In the genomic region with DNA sequence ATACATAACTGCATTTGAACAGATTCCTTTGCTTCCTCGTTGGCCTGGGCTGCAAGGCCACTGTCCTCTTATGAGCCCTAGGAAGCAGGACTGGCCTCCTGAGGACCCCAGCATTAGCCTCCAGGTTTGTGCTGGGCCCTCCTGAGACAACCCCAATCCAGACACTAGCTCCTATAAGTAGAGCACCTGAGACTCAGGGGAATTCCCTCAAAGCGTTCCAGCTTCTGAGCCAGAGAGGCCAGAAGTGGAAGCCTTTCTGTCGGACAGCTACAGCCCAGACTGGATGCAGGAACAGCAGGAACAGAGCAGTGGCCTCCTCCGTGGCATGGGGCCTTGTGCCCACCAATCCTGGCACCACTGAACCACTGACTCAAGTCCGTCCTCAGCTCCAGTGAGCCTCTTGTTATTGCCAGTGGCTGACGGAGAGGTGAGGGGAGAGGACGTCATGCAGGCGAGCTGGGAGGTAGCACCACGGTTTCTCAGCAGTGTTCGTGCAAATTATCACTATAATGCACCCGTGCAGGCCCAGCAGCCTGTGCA, we compare ENCODE assay signal across 30 cellular contexts.
DNase-seq lines count a peak whose midpoint lies in the region; ATAC-seq and TF ChIP-seq lines count a peak whose summit lies in the region.
"Had no signal": no experiment of that assay in that cellular context is flagged by ENCODE, and none has a peak within 500 bp of the region (broad histone marks: within the 10 kb centered on the region; RNA-seq: fewer than 3 reads in every experiment).

No MANE protein-coding gene starts in this region.

- no TSS peak for BruUV-seq in PC-3 (replicated peaks; lab: Mats Ljungman, UMichigan)

- H2AFZ ChIP-seq in PC-3 (ENCODE audit: low read length): no peak overlapping the region

- peaks cover 6% of the 10 kb centered on the region for H3F3A ChIP-seq in PC-3 (ENCODE audit: low read length, unreplicated experiment)

- CTCF ChIA-PET in PC-3 (lab: Charles Lee): no interaction called here
- CTCF ChIA-PET in CD8-positive, alpha-beta memory T cell (lab: Charles Lee): no interaction called here

- intact Hi-C loops in PC-3 (cut with micrococcal nuclease): no loop called here

- H3K9me3 ChIP-seq in PC-3 (ENCODE audit: low read length) (no peaks in the 10 kb centered on the region), esophagus (ENCODE audit: control insufficient read depth in 2 of 2, insufficient read depth in 1 of 2, low read depth in 1 of 2, low read length in 1 of 2) (peaks cover 0 to 2% of the 10 kb centered on the region in 2 donors), stomach smooth muscle (ENCODE audit: control insufficient read depth in 2 of 2, low read length in 2 of 2) (no peaks in the 10 kb centered on the region)
- H3K9me3 ChIP-seq in CD8-positive, alpha-beta memory T cell (ENCODE audit: low read length): no peaks in the 10 kb centered on the region
- H3K9me3 ChIP-seq: ascending aorta, BE2C, heart left ventricle, upper lobe of left lung had no signal

- H3K27me3 ChIP-seq in PC-3 (ENCODE audit: low read length) (no peaks in the 10 kb centered on the region), esophagus (ENCODE audit: control insufficient read depth in 1 of 2, insufficient read depth in 2 of 2, low read length in 2 of 2) (no peaks in the 10 kb centered on the region), stomach smooth muscle (ENCODE audit: control insufficient read depth in 1 of 2, insufficient read depth in 2 of 2, low read length in 2 of 2) (no peaks in the 10 kb centered on the region)
- no peaks in the 10 kb centered on the region for H3K27me3 ChIP-seq in CD8-positive, alpha-beta memory T cell (ENCODE audit: insufficient read depth, low read length, poor library complexity, severe bottlenecking)
- H3K27me3 ChIP-seq: ascending aorta, BE2C, cardiac muscle cell, heart left ventricle, upper lobe of left lung had no signal

- H3K4me3 Mint-ChIP-seq in glutamatergic neuron (ENCODE audit: unreplicated experiment): no peak overlapping the region
- H3K4me3 Mint-ChIP-seq in CD8-positive, alpha-beta memory T cell: no peak overlapping the region
- H3K4me3 Mint-ChIP-seq: activated naive CD8-positive, alpha-beta T cell treated with anti-CD3 and anti-CD28 coated beads, Interleukin-2, amount 10 ng/mL, durations not matched to agents 7 days and 5 days; effector memory CD8-positive, alpha-beta T cell; HFFc6; naive thymus-derived CD4-positive, alpha-beta T cell had no signal

- H3K9me2 ChIP-seq in PC-3 (replicated peaks; ENCODE audit: low read length): no peaks in the 10 kb centered on the region

- ATAC-seq in PC-3 (no peak), GM18907 (IDR thresholded peaks at IDR 0.05; ENCODE audit: unreplicated experiment) (no peak)
- ATAC-seq: effector memory CD8-positive, alpha-beta T cell; GM12878; naive thymus-derived CD4-positive, alpha-beta T cell; Right ventricle myocardium inferior had no signal

- H3K27me3 Mint-ChIP-seq in glutamatergic neuron (ENCODE audit: unreplicated experiment): peaks cover 5% of the 10 kb centered on the region
- peaks cover 4 to 13% of the 10 kb centered on the region in 2 donors for H3K27me3 Mint-ChIP-seq in CD8-positive, alpha-beta memory T cell
- H3K27me3 Mint-ChIP-seq: activated naive CD8-positive, alpha-beta T cell treated with anti-CD3 and anti-CD28 coated beads, Interleukin-2, amount 10 ng/mL, durations not matched to agents 7 days and 5 days; naive thymus-derived CD4-positive, alpha-beta T cell had no signal

- H3K9ac ChIP-seq in PC-3 (ENCODE audit: low read length): peak overlapping the region; percentile 35
- H3K9ac ChIP-seq in stomach smooth muscle (ENCODE audit: low read length in 2 of 2): no peak overlapping the region

- POLR2A ChIA-PET in PC-3 (lab: Charles Lee; ENCODE audit: unreplicated experiment): no interaction called here
- POLR2A ChIA-PET in CD8-positive, alpha-beta memory T cell (lab: Charles Lee): no interaction called here

- WGBS in esophagus, 2 donors: 78 to 80% methylated on average over 11 of the region's 11 CpGs

- no peak overlapping the region for H3K27ac Mint-ChIP-seq in glutamatergic neuron (ENCODE audit: unreplicated experiment)
- H3K27ac Mint-ChIP-seq in CD8-positive, alpha-beta memory T cell: no peak overlapping the region
- H3K27ac Mint-ChIP-seq: activated naive CD8-positive, alpha-beta T cell treated with anti-CD3 and anti-CD28 coated beads, Interleukin-2, amount 10 ng/mL, durations not matched to agents 7 days and 5 days; effector memory CD8-positive, alpha-beta T cell; HFFc6; naive thymus-derived CD4-positive, alpha-beta T cell; progenitor cell of endocrine pancreas had no signal

- H3K79me2 ChIP-seq in PC-3 (ENCODE audit: low read length): peaks cover 64% of the 10 kb centered on the region

- peaks cover 59% of the 10 kb centered on the region for H3K4me1 ChIP-seq in PC-3 (ENCODE audit: insufficient read depth, low read length)
- H3K4me1 ChIP-seq in esophagus (ENCODE audit: control insufficient read depth in 2 of 2, insufficient read depth in 2 of 2, low read length in 1 of 2): peaks cover 6 to 30% of the 10 kb centered on the region in 2 donors
- peaks cover 35% of the 10 kb centered on the region for H3K4me1 ChIP-seq in stomach smooth muscle (ENCODE audit: control insufficient read depth, insufficient read depth, low read length)
- H3K4me1 ChIP-seq in CD8-positive, alpha-beta memory T cell (ENCODE audit: insufficient read depth, low read length): no peaks in the 10 kb centered on the region
- H3K4me1 ChIP-seq: ascending aorta, BE2C had no signal

- H3K4me2 ChIP-seq in PC-3 (ENCODE audit: low read length): peak overlapping the region; percentile 42

- no peaks in the 10 kb centered on the region for H4K20me1 ChIP-seq in PC-3 (ENCODE audit: low read length)

- no peaks in the 10 kb centered on the region for H3K4me1 Mint-ChIP-seq in glutamatergic neuron (ENCODE audit: low read depth, unreplicated experiment)
- H3K4me1 Mint-ChIP-seq in CD8-positive, alpha-beta memory T cell: no peaks in the 10 kb centered on the region

- H3K36me3 ChIP-seq in PC-3 (ENCODE audit: low read depth, low read length) (peaks cover 11% of the 10 kb centered on the region; the same call in 1 of the 2 replicates), esophagus (ENCODE audit: control insufficient read depth in 2 of 2, insufficient read depth in 2 of 2, low read length in 1 of 2) (peaks cover 0 to 5% of the 10 kb centered on the region in 2 donors), stomach smooth muscle (ENCODE audit: control insufficient read depth in 2 of 2, insufficient read depth in 2 of 2, low read length in 2 of 2) (no peaks in the 10 kb centered on the region)
- H3K36me3 ChIP-seq in CD8-positive, alpha-beta memory T cell (ENCODE audit: insufficient read depth, low read length): no peaks in the 10 kb centered on the region
- H3K36me3 ChIP-seq: ascending aorta, BE2C, cardiac muscle cell, upper lobe of left lung had no signal

- peaks cover 1% of the 10 kb centered on the region for H3K9me3 Mint-ChIP-seq in glutamatergic neuron (ENCODE audit: unreplicated experiment)
- H3K9me3 Mint-ChIP-seq in CD8-positive, alpha-beta memory T cell: no peaks in the 10 kb centered on the region
- H3K9me3 Mint-ChIP-seq: activated naive CD8-positive, alpha-beta T cell treated with anti-CD3 and anti-CD28 coated beads, Interleukin-2, amount 10 ng/mL, durations not matched to agents 7 days and 5 days; effector memory CD8-positive, alpha-beta T cell; HFFc6; naive thymus-derived CD4-positive, alpha-beta T cell had no signal

- no peak for TF ChIP-seq CTCF in C4-2B (conservative IDR thresholded peaks at IDR 0.05)
- TF ChIP-seq CTCF in PC-3 (conservative IDR thresholded peaks at IDR 0.05; ENCODE audit: low read depth, low read length): no peak
- no peak for TF ChIP-seq CTCF in glutamatergic neuron (IDR thresholded peaks at IDR 0.05; ENCODE audit: partially characterized antibody, unreplicated experiment)

- H3K27ac ChIP-seq in C4-2B (peak overlapping the region; percentile 33), PC-3 (ENCODE audit: low read length) (peak overlapping the region; percentile 75), esophagus (ENCODE audit: low read depth in 2 of 2, low read length in 1 of 2) (peak overlapping the region; percentile 82 to 86), stomach smooth muscle (ENCODE audit: low read length) (peak overlapping the region; percentile 70)
- no peak overlapping the region for H3K27ac ChIP-seq in CD8-positive, alpha-beta memory T cell (ENCODE audit: low read depth, low read length)
- H3K27ac ChIP-seq: ascending aorta, cardiac muscle cell, upper lobe of left lung had no signal

- H3K4me3 ChIP-seq in PC-3 (ENCODE audit: low read length) (no peak overlapping the region), esophagus (ENCODE audit: low read depth in 1 of 2, low read length in 2 of 2) (no peak overlapping the region), stomach smooth muscle (ENCODE audit: low read length in 2 of 2) (peak overlapping the region in 1 of 2 donors; percentile 47)
- H3K4me3 ChIP-seq in CD8-positive, alpha-beta memory T cell (ENCODE audit: low read length): no peak overlapping the region
- H3K4me3 ChIP-seq: ascending aorta, cardiac muscle cell, GM12878, heart left ventricle, upper lobe of left lung had no signal

- DNase-seq in PC-3: no peak
- no peak for DNase-seq in glutamatergic neuron
- no peak for DNase-seq in CD8-positive, alpha-beta memory T cell
- DNase-seq: activated CD4-positive, alpha-beta T cell treated with anti-CD3 and anti-CD28 coated beads, Interleukin-2, amount 50 U/mL, for 48 hours; activated CD4-positive, CD25-positive, alpha-beta regulatory T cell treated with anti-CD3 and anti-CD28 coated beads, Interleukin-2, amount 50 U/mL, for 72 hours; activated gamma-delta T cell treated with Interleukin-2 at 50 U/mL for 16 hours; activated naive CD8-positive, alpha-beta T cell treated with anti-CD3 and anti-CD28 coated beads, Interleukin-2, amount 10 ng/mL, durations not matched to agents 7 days and 5 days; activated T-cell treated with anti-CD3 and anti-CD28 coated beads, Interleukin-2, amount 50 U/mL, for 48 hours; BE2C; effector memory CD8-positive, alpha-beta T cell; erythroblast; heart left ventricle; HFFc6; KBM-7; naive thymus-derived CD4-positive, alpha-beta T cell; NCI-H1092 treated with DMSO at 0.1 percent for 48 hours; NCI-H187 treated with DMSO at 0.1 percent for 48 hours; NCI-H524 treated with DMSO at 0.1 percent for 48 hours; stimulated activated CD4-positive, alpha-beta T cell treated with anti-CD3 and anti-CD28 coated beads, Interleukin-4, amount 100 ng/mL, for 4 hours; T-helper 2 cell had no signal

- H3K36me3 Mint-ChIP-seq in glutamatergic neuron (ENCODE audit: unreplicated experiment): no peaks in the 10 kb centered on the region
- no peaks in the 10 kb centered on the region for H3K36me3 Mint-ChIP-seq in CD8-positive, alpha-beta memory T cell
- H3K36me3 Mint-ChIP-seq: activated naive CD8-positive, alpha-beta T cell treated with anti-CD3 and anti-CD28 coated beads, Interleukin-2, amount 10 ng/mL, durations not matched to agents 7 days and 5 days had no signal
